Comparison of ENCODE assay signal across 22 cellular contexts in genomic region chr16:80233097-80233835, GRCh38.
"Had no signal": no experiment of that assay in that cellular context is flagged by ENCODE, and none has a peak within 500 bp of the region (broad histone marks: within the 10 kb centered on the region; RNA-seq: fewer than 3 reads in every experiment).

No MANE protein-coding gene starts in this region.

- H3K36me3 Mint-ChIP-seq: activated naive CD8-positive, alpha-beta T cell treated with anti-CD3 and anti-CD28 coated beads for 36 hours; natural killer cell treated with Interleukin-12 subunit alpha and Interleukin-12 subunit beta and Interleukin-15 and Interleukin-18, amount 100 ng/mL, for 72 hours; type B pancreatic cell had no signal

- H3K4me3 Mint-ChIP-seq: activated CD4-positive, alpha-beta T cell treated with anti-CD3 and anti-CD28 coated beads, Interleukin-2, amount 10 ng/mL, durations not matched to agents 7 days and 5 days; activated naive CD8-positive, alpha-beta T cell treated with anti-CD3 and anti-CD28 coated beads for 36 hours; effector memory CD8-positive, alpha-beta T cell; natural killer cell treated with Interleukin-12 subunit alpha and Interleukin-12 subunit beta and Interleukin-15 and Interleukin-18, amount 100 ng/mL, for 72 hours; type B pancreatic cell had no signal

- ATAC-seq: effector memory CD8-positive, alpha-beta T cell; gastroesophageal sphincter; heart right ventricle; left colon; mucosa of descending colon; natural killer cell treated with Interleukin-12 subunit alpha and Interleukin-12 subunit beta and Interleukin-15 and Interleukin-18, amount 100 ng/mL, for 72 hours; stimulated activated naive CD8-positive, alpha-beta T cell treated with anti-CD3 and anti-CD28 coated beads, Interleukin-15, Interleukin-2, amounts not matched to agents 100 U/mL and 50 U/mL, for 24 hours had no signal

- H3K9me3 Mint-ChIP-seq: activated CD4-positive, alpha-beta T cell treated with anti-CD3 and anti-CD28 coated beads, Interleukin-2, amount 10 ng/mL, durations not matched to agents 7 days and 5 days; activated naive CD8-positive, alpha-beta T cell treated with anti-CD3 and anti-CD28 coated beads for 36 hours; effector memory CD8-positive, alpha-beta T cell; type B pancreatic cell had no signal

- H3K27me3 ChIP-seq: breast epithelium, gastroesophageal sphincter, heart right ventricle, right lobe of liver, suprapubic skin had no signal

- H3K27ac Mint-ChIP-seq: activated CD4-positive, alpha-beta T cell treated with anti-CD3 and anti-CD28 coated beads, Interleukin-2, amount 10 ng/mL, durations not matched to agents 7 days and 5 days; activated naive CD8-positive, alpha-beta T cell treated with anti-CD3 and anti-CD28 coated beads for 36 hours; effector memory CD8-positive, alpha-beta T cell; natural killer cell treated with Interleukin-12 subunit alpha and Interleukin-12 subunit beta and Interleukin-15 and Interleukin-18, amount 100 ng/mL, for 72 hours; type B pancreatic cell had no signal

- H3K4me3 ChIP-seq: breast epithelium, gastroesophageal sphincter, heart right ventricle, mucosa of descending colon, right lobe of liver, smooth muscle cell, suprapubic skin had no signal

- DNase-seq: activated CD4-positive, alpha-beta T cell treated with anti-CD3 and anti-CD28 coated beads, Interleukin-2, amount 10 ng/mL, durations not matched to agents 7 days and 5 days; activated CD4-positive, CD25-positive, alpha-beta regulatory T cell; activated CD8-positive, alpha-beta memory T cell treated with anti-CD3 and anti-CD28 coated beads for 24 hours; activated naive CD8-positive, alpha-beta T cell treated with anti-CD3 and anti-CD28 coated beads for 36 hours; cerebellar nuclear complex; dermis blood vessel endothelial cell; effector memory CD8-positive, alpha-beta T cell; heart right ventricle; left colon; mammary epithelial cell; mucosa of descending colon; occipital lobe; right lobe of liver; stimulated activated CD4-positive, alpha-beta T cell treated with anti-CD3 and anti-CD28 coated beads, Interleukin-4, amount 100 ng/mL, for 4 hours; stimulated activated CD8-positive, alpha-beta memory T cell treated with anti-CD3 and anti-CD28 coated beads, Interleukin-4, amount 100 ng/mL, for 48 hours; stimulated activated naive CD8-positive, alpha-beta T cell treated with anti-CD3 and anti-CD28 coated beads, Interleukin-15, Interleukin-2, amounts not matched to agents 100 U/mL and 50 U/mL, for 24 hours had no signal

- H3K36me3 ChIP-seq: breast epithelium, gastroesophageal sphincter, heart right ventricle, right lobe of liver, suprapubic skin had no signal

- H3K4me1 ChIP-seq: breast epithelium, heart right ventricle, right lobe of liver had no signal

- H3K9me3 ChIP-seq: breast epithelium, gastroesophageal sphincter, mucosa of descending colon, right lobe of liver, suprapubic skin had no signal

- H3K27me3 Mint-ChIP-seq: activated CD4-positive, alpha-beta T cell treated with anti-CD3 and anti-CD28 coated beads, Interleukin-2, amount 10 ng/mL, durations not matched to agents 7 days and 5 days; activated naive CD8-positive, alpha-beta T cell treated with anti-CD3 and anti-CD28 coated beads for 36 hours; type B pancreatic cell had no signal

- H3K4me1 Mint-ChIP-seq: activated CD4-positive, alpha-beta T cell treated with anti-CD3 and anti-CD28 coated beads, Interleukin-2, amount 10 ng/mL, durations not matched to agents 7 days and 5 days; activated naive CD8-positive, alpha-beta T cell treated with anti-CD3 and anti-CD28 coated beads for 36 hours had no signal
